ENCODE assay signal across 16 cellular contexts in genomic region chr5:43268188-43268820, GRCh38. TPM values are rescaled to one million over a fixed set of nuclear protein-coding genes. Genes with fewer than 3 reads are reported as not detected.
DNase-seq lines count a peak whose midpoint lies in the region; ATAC-seq and TF ChIP-seq lines count a peak whose summit lies in the region.
"Had no signal": no experiment of that assay in that cellular context is flagged by ENCODE, and none has a peak within 500 bp of the region (broad histone marks: within the 10 kb centered on the region; RNA-seq: fewer than 3 reads in every experiment).

No MANE protein-coding gene starts in this region.

- H3K4me3 ChIP-seq in right atrium auricular region (no peak overlapping the region), upper lobe of right lung (no peak overlapping the region)
- H3K4me3 ChIP-seq: gastrocnemius medialis had no signal

- no peak for TF ChIP-seq CTCF in right atrium auricular region (IDR thresholded peaks at IDR 0.05)
- no peak for TF ChIP-seq CTCF in upper lobe of right lung (IDR thresholded peaks at IDR 0.05)

- DNase-seq in middle frontal gyrus (ENCODE audit: extremely low spot score, low spot score) (no peak), right atrium auricular region (ENCODE audit: low spot score) (no peak), upper lobe of right lung (no peak)
- no peak for DNase-seq in activated CD4-positive, alpha-beta T cell treated with anti-CD3 and anti-CD28 coated beads, Interleukin-2, amount 50 U/mL, for 4 hours
- DNase-seq: activated CD8-positive, alpha-beta memory T cell treated with anti-CD3 and anti-CD28 coated beads for 24 hours; activated naive CD4-positive, alpha-beta T cell treated with anti-CD3 and anti-CD28 coated beads, Interleukin-2, amount 10 ng/mL, durations not matched to agents 7 days and 5 days; effector memory CD4-positive, alpha-beta T cell; gastrocnemius medialis; NCI-H2081 treated with DMSO at 0.1 percent for 48 hours; NK-92 treated with Interleukin-12 subunit alpha and Interleukin-12 subunit beta, amount 100 ng/mL, for 24 hours; stimulated activated CD4-positive, alpha-beta T cell treated with anti-CD3 and anti-CD28 coated beads, Interleukin-15, amount 100 ng/mL, for 24 hours had no signal

- H3K9me3 ChIP-seq in right atrium auricular region (peaks cover 0 to 16% of the 10 kb centered on the region in 2 donors), upper lobe of right lung (no peaks in the 10 kb centered on the region)
- H3K9me3 ChIP-seq: gastrocnemius medialis had no signal

- intact Hi-C loops in upper lobe of right lung (cut with DNase I): no loop called here

- H3K4me1 ChIP-seq in right atrium auricular region (no peaks in the 10 kb centered on the region), upper lobe of right lung (no peaks in the 10 kb centered on the region)
- H3K4me1 ChIP-seq: gastrocnemius medialis, parathyroid adenoma had no signal

- ATAC-seq in GM18499 (IDR thresholded peaks at IDR 0.05; ENCODE audit: insufficient read depth, unreplicated experiment) (peak; percentile 70), GM19372 (IDR thresholded peaks at IDR 0.05; ENCODE audit: low read depth, unreplicated experiment) (peak; percentile 65), HG02798 (IDR thresholded peaks at IDR 0.05; ENCODE audit: poor library complexity, unreplicated experiment) (peak; percentile 87), HG03439 (IDR thresholded peaks at IDR 0.05; ENCODE audit: unreplicated experiment) (peak; percentile 91), upper lobe of right lung (no peak)
- ATAC-seq: gastrocnemius medialis had no signal

- H3K36me3 ChIP-seq in right atrium auricular region (no peaks in the 10 kb centered on the region), upper lobe of right lung (no peaks in the 10 kb centered on the region)
- H3K36me3 ChIP-seq: gastrocnemius medialis had no signal

- H3K27me3 ChIP-seq in right atrium auricular region: no peaks in the 10 kb centered on the region
- H3K27me3 ChIP-seq in upper lobe of right lung: no peaks in the 10 kb centered on the region
- H3K27me3 ChIP-seq: gastrocnemius medialis had no signal

- no peak overlapping the region for H3K27ac ChIP-seq in right atrium auricular region
- no peak overlapping the region for H3K27ac ChIP-seq in upper lobe of right lung
- H3K27ac ChIP-seq: gastrocnemius medialis, parathyroid adenoma had no signal

RNA-seq across cellular contexts. Expression of gene HMGCS1, which starts 44.9 kb away (rescaled TPM):
- total RNA-seq in right atrium auricular region (10 to 100 TPM in 1 of 2 donors, 1 to 10 TPM in 1; 6.3 to 17.5 TPM), upper lobe of right lung (167 TPM)
